In the genomic region with DNA sequence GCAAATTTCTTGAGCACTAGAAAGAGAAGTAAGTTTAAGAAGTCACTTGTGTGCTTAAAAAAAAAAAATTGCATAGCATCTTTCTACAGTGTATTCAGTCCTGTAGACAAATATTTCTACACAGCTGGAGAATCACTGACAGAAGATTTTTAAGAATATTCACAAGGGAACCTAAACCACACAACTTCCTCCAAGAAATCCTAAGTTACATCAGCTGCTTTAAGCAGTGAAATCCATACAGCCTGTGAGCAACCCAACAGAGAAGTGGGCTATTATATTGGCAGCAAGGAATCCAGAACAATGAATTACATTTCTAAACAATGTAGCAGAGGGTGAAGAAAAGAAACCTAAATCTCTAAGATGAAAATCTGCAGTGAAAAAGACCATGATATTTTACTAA, we compare ENCODE assay signal across 1 cellular context.
TF ChIP-seq lines count a peak whose summit lies in the region.

No MANE protein-coding gene starts in this region.

TF ChIP-seq in HepG2, 621 proteins besides CTCF, POLR2A, EP300 and RAD21 (continued from another document):
- TF ChIP-seq, protein P1, sequence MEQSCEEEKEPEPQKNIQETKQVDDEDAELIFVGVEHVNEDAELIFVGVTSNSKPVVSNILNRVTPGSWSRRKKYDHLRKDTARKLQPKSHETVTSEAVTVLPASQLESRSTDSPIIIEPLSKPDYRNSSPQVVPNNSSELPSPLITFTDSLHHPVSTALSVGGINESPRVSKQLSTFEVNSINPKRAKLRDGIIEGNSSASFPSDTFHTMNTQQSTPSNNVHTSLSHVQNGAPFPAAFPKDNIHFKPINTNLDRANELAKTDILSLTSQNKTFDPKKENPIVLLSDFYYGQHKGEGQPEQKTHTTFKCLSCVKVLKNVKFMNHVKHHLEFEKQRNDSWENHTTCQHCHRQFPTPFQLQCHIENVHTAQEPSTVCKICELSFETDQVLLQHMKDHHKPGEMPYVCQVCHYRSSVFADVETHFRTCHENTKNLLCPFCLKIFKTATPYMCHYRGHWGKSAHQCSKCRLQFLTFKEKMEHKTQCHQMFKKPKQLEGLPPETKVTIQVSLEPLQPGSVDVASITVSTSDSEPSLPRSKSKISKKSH (CRISPR knock-in tag; IDR thresholded peaks at IDR 0.05; ENCODE audit: borderline replicate concordance): no peak
- TF ChIP-seq ZMYM4 (CRISPR knock-in tag; IDR thresholded peaks at IDR 0.05) (no peak), ZNF3 (CRISPR knock-in tag; IDR thresholded peaks at IDR 0.05) (no peak), PLRG1 (conservative IDR thresholded peaks at IDR 0.05) (no peak), ZKSCAN8 (CRISPR knock-in tag; IDR thresholded peaks at IDR 0.05; ENCODE audit: borderline replicate concordance) (no peak), TBP (CRISPR knock-in tag; IDR thresholded peaks at IDR 0.05) (no peak), NFKB2 (CRISPR knock-in tag; IDR thresholded peaks at IDR 0.05; ENCODE audit: borderline replicate concordance) (no peak), MBD4 (IDR thresholded peaks at IDR 0.05; ENCODE audit: borderline replicate concordance, low read length) (no peak)
